In genomic region chr4:85495621-85496020, GRCh38 we compare ENCODE assay signal across 18 cellular contexts. TPM values are rescaled to one million over a fixed set of nuclear protein-coding genes. Genes with fewer than 3 reads are reported as not detected.
DNase-seq lines count a peak whose midpoint lies in the region; ATAC-seq and TF ChIP-seq lines count a peak whose summit lies in the region.
"Had no signal": no experiment of that assay in that cellular context is flagged by ENCODE, and none has a peak within 500 bp of the region (broad histone marks: within the 10 kb centered on the region; RNA-seq: fewer than 3 reads in every experiment).

No MANE protein-coding gene starts in this region.

- no peak overlapping the region for H2AK5ac ChIP-seq in IMR-90 (ENCODE audit: low read depth, low read length)

- peaks cover 2% of the 10 kb centered on the region for H3K4me1 ChIP-seq in IMR-90 (ENCODE audit: control insufficient read depth, insufficient read depth, low read length)
- peaks cover 53% of the 10 kb centered on the region for H3K4me1 ChIP-seq in adipocyte (ENCODE audit: control insufficient read depth, insufficient read depth, low read length)
- peaks cover 0 to 40% of the 10 kb centered on the region in 2 donors for H3K4me1 ChIP-seq in right atrium auricular region

- POLR2A ChIA-PET in IMR-90 (lab: Charles Lee; ENCODE audit: unreplicated experiment), result no interaction called here

- no peak overlapping the region for H3K4me3 ChIP-seq in IMR-90 (ENCODE audit: insufficient read depth, low read depth, low read length)
- peak overlapping the region; percentile 55 for H3K4me3 ChIP-seq in adipocyte (ENCODE audit: low read length)
- no peak overlapping the region for H3K4me3 ChIP-seq in right atrium auricular region
- H3K4me3 ChIP-seq: psoas muscle had no signal

- H3K27me3 ChIP-seq in IMR-90 (ENCODE audit: control insufficient read depth, insufficient read depth, low read length) (no peaks in the 10 kb centered on the region), adipocyte (replicated peaks; ENCODE audit: control insufficient read depth, insufficient read depth, low read length) (no peaks in the 10 kb centered on the region), right atrium auricular region (no peaks in the 10 kb centered on the region)
- H3K27me3 ChIP-seq: testis had no signal

- H3K9me1 ChIP-seq in IMR-90 (ENCODE audit: insufficient read depth, low read length), result no peaks in the 10 kb centered on the region

- no peak overlapping the region for H2AK9ac ChIP-seq in IMR-90 (replicated peaks; ENCODE audit: low read depth, low read length, poor library complexity)

- peak overlapping the region; percentile 90 for H3K27ac Mint-ChIP-seq in stimulated activated memory B cell treated with anti-CD40 and anti-IgM and Interleukin-4, amounts not matched to agents 10 μg/mL and 1 μg/mL and 100 μg/mL, for 72 hours
- H3K27ac Mint-ChIP-seq in T-helper 17 cell, result no peak overlapping the region
- H3K27ac Mint-ChIP-seq: activated CD8-positive, alpha-beta memory T cell treated with anti-CD3 and anti-CD28 coated beads, Interleukin-2, amount 10 ng/mL, durations not matched to agents 7 days and 5 days; natural killer cell treated with Interleukin-12 subunit alpha and Interleukin-12 subunit beta and Interleukin-15 and Interleukin-18, amount 100 ng/mL, for 72 hours had no signal

- in situ Hi-C loops in IMR-90 (cut with MboI; ENCODE audit: low sequenced_read_pairs), result no loop called here
- in situ Hi-C loops in GM13976 (cut with MboI; ENCODE audit: low sequenced_read_pairs, unreplicated experiment), result no loop called here

- H3K23ac ChIP-seq in IMR-90 (ENCODE audit: low read depth, low read length), result no peak overlapping the region

- no peak for TF ChIP-seq POLR2A in IMR-90 (IDR thresholded peaks at IDR 0.05; ENCODE audit: low read depth, low read length)

- dilution Hi-C loops in IMR-90 (cut with HindIII; ENCODE audit: low sequenced_read_pairs, unreplicated experiment), result no loop called here

- no peaks in the 10 kb centered on the region for H3K27me3 Mint-ChIP-seq in stimulated activated memory B cell treated with anti-CD40 and anti-IgM and Interleukin-4, amounts not matched to agents 10 μg/mL and 1 μg/mL and 100 μg/mL, for 72 hours
- no peaks in the 10 kb centered on the region for H3K27me3 Mint-ChIP-seq in T-helper 17 cell
- H3K27me3 Mint-ChIP-seq: activated CD8-positive, alpha-beta memory T cell treated with anti-CD3 and anti-CD28 coated beads, Interleukin-2, amount 10 ng/mL, durations not matched to agents 7 days and 5 days; natural killer cell treated with Interleukin-12 subunit alpha and Interleukin-12 subunit beta and Interleukin-15 and Interleukin-18, amount 100 ng/mL, for 72 hours had no signal

- H2BK5ac ChIP-seq in IMR-90 (ENCODE audit: low read depth, low read length, poor library complexity, severe bottlenecking), result no peak overlapping the region

- CTCF ChIA-PET in IMR-90 (lab: Yijun Ruan, JAX), result no interaction called here

- no peak for DNase-seq in IMR-90
- peak; percentile 32 for DNase-seq in adipocyte (ENCODE audit: low read depth)
- DNase-seq in right atrium auricular region (ENCODE audit: low spot score), result no peak
- DNase-seq in cerebellum (ENCODE audit: low spot score), result no peak
- no peak for DNase-seq in T-helper 17 cell
- DNase-seq in GM13976 (ENCODE audit: low spot score), result no peak
- DNase-seq: activated CD4-positive, CD25-positive, alpha-beta regulatory T cell treated with anti-CD3 and anti-CD28 coated beads, Interleukin-2, amount 50 U/mL, for 72 hours; activated CD8-positive, alpha-beta memory T cell treated with anti-CD3 and anti-CD28 coated beads, Interleukin-2, amount 10 ng/mL, durations not matched to agents 7 days and 5 days; activated effector memory CD4-positive, alpha-beta T cell treated with Interleukin-2 at 50 U/mL for 16 hours; NCI-H2107; NCI-H526 treated with DMSO at 0.1 percent for 48 hours; psoas muscle; T-helper 2 cell; testis had no signal

- no peak overlapping the region for H2AFZ ChIP-seq in IMR-90 (replicated peaks; ENCODE audit: low read length, poor library complexity)

- H3K27ac ChIP-seq in IMR-90 (ENCODE audit: insufficient read depth, low read length) (no peak overlapping the region), right atrium auricular region (peak overlapping the region; percentile 26 to 73)
- H3K27ac ChIP-seq: psoas muscle, testis had no signal

- no CpG with 5 or more reads among the region's 3 CpGs for WGBS in IMR-90 (ENCODE audit: extremely low coverage in 2 of 2, insufficient read length in 1 of 2), 2 experiments

- TF ChIP-seq CTCF in IMR-90 (conservative IDR thresholded peaks at IDR 0.05; ENCODE audit: low read depth, low read length), result no peak
- TF ChIP-seq CTCF in right atrium auricular region (IDR thresholded peaks at IDR 0.05), result no peak
- TF ChIP-seq CTCF in GM13976 (IDR thresholded peaks at IDR 0.05; ENCODE audit: borderline replicate concordance, control extremely low read depth, extremely low read depth, insufficient read depth, missing control alignments), result no peak

- H3K79me1 ChIP-seq in IMR-90 (ENCODE audit: low read depth in 1 of 2, low read length in 2 of 2), result no peaks in the 10 kb centered on the region

- no peak overlapping the region for H3K4me2 ChIP-seq in IMR-90 (ENCODE audit: low read depth, low read length)

- no peak overlapping the region for H2BK15ac ChIP-seq in IMR-90 (ENCODE audit: low read depth, low read length)

- H4K20me1 ChIP-seq in IMR-90 (ENCODE audit: insufficient read depth, low read length), result no peaks in the 10 kb centered on the region

- peaks cover 66% of the 10 kb centered on the region for H3K4me1 Mint-ChIP-seq in stimulated activated memory B cell treated with anti-CD40 and anti-IgM and Interleukin-4, amounts not matched to agents 10 μg/mL and 1 μg/mL and 100 μg/mL, for 72 hours
- no peaks in the 10 kb centered on the region for H3K4me1 Mint-ChIP-seq in T-helper 17 cell
- H3K4me1 Mint-ChIP-seq: activated CD8-positive, alpha-beta memory T cell treated with anti-CD3 and anti-CD28 coated beads, Interleukin-2, amount 10 ng/mL, durations not matched to agents 7 days and 5 days had no signal

- no TSS peak for BruUV-seq in IMR-90 (replicated peaks; lab: Mats Ljungman, UMichigan)

- H4K8ac ChIP-seq in IMR-90 (ENCODE audit: low read depth in 2 of 2, low read length in 2 of 2), result no peak overlapping the region

- H3K9ac ChIP-seq in IMR-90 (ENCODE audit: low read depth, low read length), result no peak overlapping the region
- peak overlapping the region; percentile 39 for H3K9ac ChIP-seq in adipocyte (ENCODE audit: low read length)

- H3K9me3 ChIP-seq in IMR-90 (ENCODE audit: control insufficient read depth, insufficient read depth, low read length), result no peaks in the 10 kb centered on the region
- H3K9me3 ChIP-seq in adipocyte (ENCODE audit: control insufficient read depth, low read length), result no peaks in the 10 kb centered on the region
- H3K9me3 ChIP-seq in right atrium auricular region, result no peaks in the 10 kb centered on the region
- no peaks in the 10 kb centered on the region for H3K9me3 ChIP-seq in T-helper 17 cell (ENCODE audit: control insufficient read depth, low read length, poor library complexity, severe bottlenecking)
- H3K9me3 ChIP-seq: psoas muscle, testis had no signal

- no peak overlapping the region for H3K4me3 Mint-ChIP-seq in stimulated activated memory B cell treated with anti-CD40 and anti-IgM and Interleukin-4, amounts not matched to agents 10 μg/mL and 1 μg/mL and 100 μg/mL, for 72 hours
- H3K4me3 Mint-ChIP-seq in T-helper 17 cell, result no peak overlapping the region
- H3K4me3 Mint-ChIP-seq: activated CD8-positive, alpha-beta memory T cell treated with anti-CD3 and anti-CD28 coated beads, Interleukin-2, amount 10 ng/mL, durations not matched to agents 7 days and 5 days; CD14-positive monocyte; natural killer cell treated with Interleukin-12 subunit alpha and Interleukin-12 subunit beta and Interleukin-15 and Interleukin-18, amount 100 ng/mL, for 72 hours had no signal

- H3K9me3 Mint-ChIP-seq in stimulated activated memory B cell treated with anti-CD40 and anti-IgM and Interleukin-4, amounts not matched to agents 10 μg/mL and 1 μg/mL and 100 μg/mL, for 72 hours, result peaks cover 2% of the 10 kb centered on the region

- TF ChIP-seq RAD21 in IMR-90 (IDR thresholded peaks at IDR 0.05; ENCODE audit: low read length), result no peak

- no peaks in the 10 kb centered on the region for H3K36me3 ChIP-seq in IMR-90 (ENCODE audit: control insufficient read depth, insufficient read depth, low read length)
- H3K36me3 ChIP-seq in adipocyte (ENCODE audit: control insufficient read depth, insufficient read depth, low read length, severe bottlenecking), result no peaks in the 10 kb centered on the region
- H3K36me3 ChIP-seq in right atrium auricular region, result no peaks in the 10 kb centered on the region

- no peak overlapping the region for H4K91ac ChIP-seq in IMR-90 (ENCODE audit: insufficient read depth, low read depth, low read length)

- no peak overlapping the region for H2BK20ac ChIP-seq in IMR-90 (ENCODE audit: low read depth, low read length)

- ATAC-seq in IMR-90 (ENCODE audit: low read depth) (no peak), HG03469 (IDR thresholded peaks at IDR 0.05; ENCODE audit: unreplicated experiment) (no peak), T-helper 17 cell (no peak)
- no peak for ATAC-seq in stimulated activated memory B cell treated with anti-CD40 and anti-IgM and Interleukin-4, amounts not matched to agents 10 μg/mL and 1 μg/mL and 100 μg/mL, for 72 hours
- ATAC-seq: activated CD8-positive, alpha-beta memory T cell treated with anti-CD3 and anti-CD28 coated beads, Interleukin-2, amount 10 ng/mL, durations not matched to agents 7 days and 5 days; natural killer cell treated with Interleukin-12 subunit alpha and Interleukin-12 subunit beta and Interleukin-15 and Interleukin-18, amount 100 ng/mL, for 72 hours had no signal

- intact Hi-C loops in IMR-90 (cut with micrococcal nuclease), result no loop called here

- H3K18ac ChIP-seq in IMR-90 (ENCODE audit: low read depth, low read length), result no peak overlapping the region

- H3K4ac ChIP-seq in IMR-90 (ENCODE audit: low read depth, low read length), result no peak overlapping the region

- no peak overlapping the region for H3K14ac ChIP-seq in IMR-90 (replicated peaks; ENCODE audit: low read depth, low read length)

- H2BK120ac ChIP-seq in IMR-90 (ENCODE audit: low read depth, low read length), result no peak overlapping the region

- H3K36me3 Mint-ChIP-seq in stimulated activated memory B cell treated with anti-CD40 and anti-IgM and Interleukin-4, amounts not matched to agents 10 μg/mL and 1 μg/mL and 100 μg/mL, for 72 hours, result peaks cover 13% of the 10 kb centered on the region
- no peaks in the 10 kb centered on the region for H3K36me3 Mint-ChIP-seq in T-helper 17 cell (ENCODE audit: low read depth)
- H3K36me3 Mint-ChIP-seq: activated CD8-positive, alpha-beta memory T cell treated with anti-CD3 and anti-CD28 coated beads, Interleukin-2, amount 10 ng/mL, durations not matched to agents 7 days and 5 days had no signal

- no peak overlapping the region for H3K56ac ChIP-seq in IMR-90 (ENCODE audit: extremely low read depth, insufficient read depth, low read length)

- H4K5ac ChIP-seq in IMR-90 (ENCODE audit: low read depth, low read length), result no peak overlapping the region

RNA-seq across cellular contexts. Expression of gene ARHGAP24, which starts 20.7 kb away (rescaled TPM):
- 21.9 and 24.0 TPM in 2 replicates for total RNA-seq in IMR-90 (2012; rRNA removed)
- polyA plus RNA-seq in IMR-90 (2012; rRNA removed), result 11.3 and 11.9 TPM in 2 replicates
- 3.7 and 5.5 TPM in 2 replicates for polyA plus RNA-seq in IMR-90 (2012; cell fraction: cytosol; rRNA removed)
- polyA plus RNA-seq in IMR-90 (2012; cell fraction: nucleus; rRNA removed; ENCODE audit: low replicate concordance), result 3.1 and 16.0 TPM in 2 replicates
- total RNA-seq in right atrium auricular region, result 10 to 100 TPM; 34.0 to 42.0 TPM
- total RNA-seq in cerebellum, result 12.9 TPM
- total RNA-seq in T-helper 17 cell, result 1 to 10 TPM in 1 of 2 donors, not detected in 1; 7.0 TPM
- total RNA-seq: activated CD8-positive, alpha-beta memory T cell treated with anti-CD3 and anti-CD28 coated beads, Interleukin-2, amount 10 ng/mL, durations not matched to agents 7 days and 5 days had no signal
